ENCODE assay signal across 24 cellular contexts in genomic region chr16:51500306-51500705, GRCh38.
DNase-seq lines count a peak whose midpoint lies in the region; ATAC-seq and TF ChIP-seq lines count a peak whose summit lies in the region.
"Had no signal": no experiment of that assay in that cellular context is flagged by ENCODE, and none has a peak within 500 bp of the region (broad histone marks: within the 10 kb centered on the region; RNA-seq: fewer than 3 reads in every experiment).

No MANE protein-coding gene starts in this region.

- CTCF ChIA-PET in RWPE1 (lab: Yijun Ruan, JAX): interaction anchor here (0.6 kb wide), 1 partner anchor 460 kb away, joined by 3 read pairs; no protein-coding TSS in a partner anchor

- no peak overlapping the region for H3K4me3 ChIP-seq in fibroblast of mammary gland (ENCODE audit: control insufficient read depth, low read depth, low read length)
- H3K4me3 ChIP-seq: ovary, testis had no signal

- no peak overlapping the region for H3K27ac ChIP-seq in RWPE1
- H3K27ac ChIP-seq: ovary, testis had no signal

- no peak for ATAC-seq in HG03342 (IDR thresholded peaks at IDR 0.05; ENCODE audit: unreplicated experiment)
- ATAC-seq: activated CD4-positive, CD25-positive, alpha-beta regulatory T cell treated with anti-CD3 and anti-CD28 coated beads, Interleukin-2, amount 50 U/mL, for 24 hours; activated CD8-positive, alpha-beta T cell treated with anti-CD3 and anti-CD28 coated beads for 36 hours; naive thymus-derived CD8-positive, alpha-beta T cell; sciatic nerve; stimulated activated memory B cell treated with anti-CD40 and anti-IgM and Interleukin-4, amounts not matched to agents 10 μg/mL and 1 μg/mL and 100 μg/mL, for 72 hours had no signal

- DNase-seq in AG20443 (ENCODE audit: low spot score) (peak; percentile 35), RWPE1 (ENCODE audit: low spot score) (peak; percentile 16), fibroblast of mammary gland (ENCODE audit: low read depth) (peak; percentile 74), non-pigmented ciliary epithelial cell (ENCODE audit: low read depth) (peak; percentile 1), NCI-H510A (lab: John Stamatoyannopoulos, UW) (no peak), NCI-H1105 (lab: John Stamatoyannopoulos, UW) (no peak)
- no peak for DNase-seq in activated T-cell treated with anti-CD3 and anti-CD28 coated beads, Interleukin-2, amount 50 U/mL, for 48 hours
- DNase-seq: activated CD8-positive, alpha-beta T cell treated with anti-CD3 and anti-CD28 coated beads for 36 hours; activated naive CD4-positive, alpha-beta T cell treated with Interleukin-2 at 50 U/mL for 16 hours; activated T-cell treated with anti-CD3 and anti-CD28 coated beads, Interleukin-2, amount 50 U/mL, for 24 hours; AML-193; anterior cingulate cortex; effector memory CD4-positive, alpha-beta T cell; naive thymus-derived CD8-positive, alpha-beta T cell; NCI-H1436 treated with DMSO at 0.1 percent for 48 hours; NCI-H2171; NCI-H526 treated with DMSO at 0.1 percent for 48 hours; ovary; T1000; testis had no signal

- POLR2A ChIA-PET in RWPE1 (lab: Yijun Ruan, JAX; ENCODE audit: low non-redundant PET): no interaction called here

- TF ChIP-seq CTCF in RWPE1 (conservative IDR thresholded peaks at IDR 0.05; ENCODE audit: low read depth) (no peak), fibroblast of mammary gland (conservative IDR thresholded peaks at IDR 0.05; ENCODE audit: control insufficient read depth, insufficient read depth, low read depth, low read length) (no peak)

Comparison
In these comparisons a context has a peak if more than half of its experiments do, and no peak if none do; other contexts are left out.
1. DNase-seq: peak in AG20443 (single experiment), RWPE1 (single experiment), fibroblast of mammary gland (single experiment) and non-pigmented ciliary epithelial cell (single experiment); none in NCI-H510A (single experiment), NCI-H1105 (single experiment) and activated T-cell treated with anti-CD3 and anti-CD28 coated beads, Interleukin-2, amount 50 U/mL, for 48 hours (0 of 2).